ENCODE assay signal across 22 cellular contexts in genomic region chr2:66568650-66569300, GRCh38.
DNase-seq lines count a peak whose midpoint lies in the region; ATAC-seq and TF ChIP-seq lines count a peak whose summit lies in the region.
"Had no signal": no experiment of that assay in that cellular context is flagged by ENCODE, and none has a peak within 500 bp of the region (broad histone marks: within the 10 kb centered on the region; RNA-seq: fewer than 3 reads in every experiment).

No MANE protein-coding gene starts in this region.

- H3K27ac Mint-ChIP-seq in neural progenitor cell, result peak overlapping the region; percentile 27
- H3K27ac Mint-ChIP-seq: activated CD8-positive, alpha-beta memory T cell treated with anti-CD3 and anti-CD28 coated beads, Interleukin-2, amount 10 ng/mL, durations not matched to agents 7 days and 5 days; activated naive CD4-positive, alpha-beta T cell treated with anti-CD3 and anti-CD28 coated beads for 36 hours; activated T-cell treated with anti-CD3 and anti-CD28 coated beads, Interleukin-2, amount 50 U/mL, for 72 hours; naive thymus-derived CD4-positive, alpha-beta T cell; WTC11 had no signal

- H3K4me1 Mint-ChIP-seq in neural progenitor cell, result peaks cover 79% of the 10 kb centered on the region
- H3K4me1 Mint-ChIP-seq: activated CD8-positive, alpha-beta memory T cell treated with anti-CD3 and anti-CD28 coated beads, Interleukin-2, amount 10 ng/mL, durations not matched to agents 7 days and 5 days; naive thymus-derived CD4-positive, alpha-beta T cell had no signal

- peak overlapping the region; percentile 37; the same call in 1 of the 2 replicates for H3K4me2 ChIP-seq in OCI-LY7 (ENCODE audit: low read length)
- H3K4me2 ChIP-seq in fibroblast of lung (ENCODE audit: extremely low read depth, insufficient read depth, low read length), result no peak overlapping the region
- peak overlapping the region; percentile 55 for H3K4me2 ChIP-seq in neural progenitor cell
- H3K4me2 ChIP-seq: PC-9 had no signal

- H3K79me2 ChIP-seq in OCI-LY7 (ENCODE audit: insufficient read depth, low read depth, low read length), result no peaks in the 10 kb centered on the region
- H3K79me2 ChIP-seq in fibroblast of lung (ENCODE audit: control insufficient read depth, insufficient read depth, low read length), result peaks cover 24% of the 10 kb centered on the region
- H3K79me2 ChIP-seq in neural progenitor cell (ENCODE audit: low read depth), result no peaks in the 10 kb centered on the region

- no peak overlapping the region for H3K9ac ChIP-seq in fibroblast of lung (ENCODE audit: insufficient read depth, low read length)
- no peak overlapping the region for H3K9ac ChIP-seq in neural progenitor cell

- DNase-seq in OCI-LY7 (ENCODE audit: low spot score), result no peak
- no peak for DNase-seq in fibroblast of lung (ENCODE audit: low read depth in 2 of 2)
- no peak for DNase-seq in neural progenitor cell (ENCODE audit: low spot score)
- DNase-seq in GM10266 (ENCODE audit: extremely low spot score), result no peak
- DNase-seq in NCI-H2227 (lab: John Stamatoyannopoulos, UW; ENCODE audit: unreplicated experiment), result no peak
- DNase-seq: activated CD4-positive, alpha-beta T cell treated with anti-CD3 and anti-CD28 coated beads, Interleukin-2, amount 50 U/mL, for 1 hour; activated CD8-positive, alpha-beta memory T cell treated with anti-CD3 and anti-CD28 coated beads, Interleukin-2, amount 10 ng/mL, durations not matched to agents 7 days and 5 days; activated naive CD4-positive, alpha-beta T cell treated with anti-CD3 and anti-CD28 coated beads for 36 hours; activated T-cell treated with anti-CD3 and anti-CD28 coated beads, Interleukin-2, amount 50 U/mL, for 72 hours; naive thymus-derived CD4-positive, alpha-beta T cell; NCI-H345; pancreas; PC-9; right cardiac atrium; SHP77; stimulated activated naive CD4-positive, alpha-beta T cell treated with Interleukin-2 at 50 U/mL for 16 hours had no signal

- CTCF ChIA-PET in HEK293 (lab: Yijun Ruan, JAX) (interaction anchor here (0.6 to 1.1 kb wide), 4 partner anchors 95 to 1299 kb away, joined by 3 to 4 read pairs (median 3); no protein-coding TSS in a partner anchor), OCI-LY7 (lab: Charles Lee; ENCODE audit: unreplicated experiment) (no interaction called here)

- H3K9me3 ChIP-seq in HEK293 (ENCODE audit: control insufficient read depth, insufficient read depth, low read depth, low read length) (no peaks in the 10 kb centered on the region), OCI-LY7 (ENCODE audit: low read length) (no peaks in the 10 kb centered on the region), fibroblast of lung (ENCODE audit: control insufficient read depth, insufficient read depth, low read depth, low read length) (no peaks in the 10 kb centered on the region), neural progenitor cell (ENCODE audit: low read depth) (no peaks in the 10 kb centered on the region)
- H3K9me3 ChIP-seq: pancreas had no signal

- H3K27ac ChIP-seq in HEK293 (ENCODE audit: extremely low read depth, low read depth, low read length), result peak overlapping the region; percentile 12; the same call in 1 of the 2 replicates
- H3K27ac ChIP-seq in OCI-LY7 (ENCODE audit: low read depth, low read length, poor library complexity, severe bottlenecking), result no peak overlapping the region
- H3K27ac ChIP-seq in fibroblast of lung (ENCODE audit: insufficient read depth, low read length), result peak overlapping the region; percentile 72
- no peak overlapping the region for H3K27ac ChIP-seq in neural progenitor cell
- H3K27ac ChIP-seq: coronary artery, PC-9 had no signal

- no peaks in the 10 kb centered on the region for H3K9me3 Mint-ChIP-seq in neural progenitor cell
- H3K9me3 Mint-ChIP-seq: activated naive CD4-positive, alpha-beta T cell treated with anti-CD3 and anti-CD28 coated beads for 36 hours; activated T-cell treated with anti-CD3 and anti-CD28 coated beads, Interleukin-2, amount 50 U/mL, for 72 hours; CD14-positive monocyte; WTC11 had no signal

- no TSS peak for BruUV-seq in OCI-LY7 (replicated peaks; lab: Mats Ljungman, UMichigan)

- H3K9me2 ChIP-seq in OCI-LY7 (ENCODE audit: insufficient read depth, low read length), result no peaks in the 10 kb centered on the region

- no peaks in the 10 kb centered on the region for H3K36me3 Mint-ChIP-seq in neural progenitor cell
- H3K36me3 Mint-ChIP-seq: activated CD8-positive, alpha-beta memory T cell treated with anti-CD3 and anti-CD28 coated beads, Interleukin-2, amount 10 ng/mL, durations not matched to agents 7 days and 5 days; CD14-positive monocyte; naive thymus-derived CD4-positive, alpha-beta T cell; WTC11 had no signal

- POLR2A ChIA-PET in HEK293 (lab: Yijun Ruan, JAX), result interaction anchor here (1.2 to 2.4 kb wide), 2 partner anchors 134 to 135 kb away, joined by 5 to 11 read pairs; partner anchors contain the start of gene MEIS1
- POLR2A ChIA-PET in OCI-LY7 (lab: Charles Lee), result interaction anchor here (0.6 to 1.6 kb wide), 2 partner anchors 26 to 379 kb away, joined by 3 to 5 read pairs; no protein-coding TSS in a partner anchor

- H2AFZ ChIP-seq in OCI-LY7 (ENCODE audit: low read length), result no peak overlapping the region
- no peak overlapping the region for H2AFZ ChIP-seq in fibroblast of lung (ENCODE audit: low read length)
- no peak overlapping the region for H2AFZ ChIP-seq in neural progenitor cell (replicated peaks)
- H2AFZ ChIP-seq: PC-9 had no signal

- peaks cover 31% of the 10 kb centered on the region for H3F3A ChIP-seq in neural progenitor cell (ENCODE audit: low read depth)

- peaks cover 6% of the 10 kb centered on the region for H3K27me3 Mint-ChIP-seq in neural progenitor cell (ENCODE audit: insufficient read depth, low read depth)

- H3K36me3 ChIP-seq in HEK293 (ENCODE audit: control insufficient read depth in 2 of 2, insufficient read depth in 1 of 2, low read length in 2 of 2) (peaks cover 0 to 10% of the 10 kb centered on the region in 2 experiments; a peak in 1 of 3 replicates), OCI-LY7 (ENCODE audit: insufficient read depth, low read length) (no peaks in the 10 kb centered on the region), fibroblast of lung (ENCODE audit: control insufficient read depth, insufficient read depth, low read length) (peaks cover 11% of the 10 kb centered on the region), neural progenitor cell (no peaks in the 10 kb centered on the region)

- intact Hi-C loops in OCI-LY7 (cut with micrococcal nuclease; ENCODE audit: unreplicated experiment), result loop anchor here (10.0 kb wide), 1 partner anchor 134 kb away; the partner anchor contains the start of gene MEIS1

- H3K27me3 ChIP-seq in fibroblast of lung (ENCODE audit: control insufficient read depth, insufficient read depth, low read length) (no peaks in the 10 kb centered on the region), neural progenitor cell (no peaks in the 10 kb centered on the region)
- H3K27me3 ChIP-seq: pancreas had no signal

- peaks cover 28% of the 10 kb centered on the region for H3K4me1 ChIP-seq in HEK293 (ENCODE audit: control insufficient read depth, insufficient read depth, low read length)
- H3K4me1 ChIP-seq in OCI-LY7 (ENCODE audit: insufficient read depth, low read length, poor library complexity, severe bottlenecking), result peaks cover 7% of the 10 kb centered on the region
- H3K4me1 ChIP-seq in fibroblast of lung (ENCODE audit: control insufficient read depth, extremely low read depth, insufficient read depth, low read length), result peaks cover 33% of the 10 kb centered on the region
- peaks cover 83% of the 10 kb centered on the region for H3K4me1 ChIP-seq in neural progenitor cell

- H4K20me1 ChIP-seq in OCI-LY7 (ENCODE audit: insufficient read depth, low read length) (no peaks in the 10 kb centered on the region), fibroblast of lung (ENCODE audit: control insufficient read depth, extremely low read depth, insufficient read depth, low read length) (no peaks in the 10 kb centered on the region), neural progenitor cell (ENCODE audit: low read depth) (no peaks in the 10 kb centered on the region)

- no peak for ATAC-seq in HG02981 (IDR thresholded peaks at IDR 0.05; ENCODE audit: unreplicated experiment)
- no peak for ATAC-seq in HG03469 (IDR thresholded peaks at IDR 0.05; ENCODE audit: unreplicated experiment)
- ATAC-seq: activated CD8-positive, alpha-beta memory T cell treated with anti-CD3 and anti-CD28 coated beads, Interleukin-2, amount 10 ng/mL, durations not matched to agents 7 days and 5 days; activated T-cell treated with anti-CD3 and anti-CD28 coated beads, Interleukin-2, amount 50 U/mL, for 72 hours; right cardiac atrium; WTC11 had no signal

- TF ChIP-seq CTCF in HEK293 (tag by site-specific recombination; IDR thresholded peaks at IDR 0.05), result no peak
- no peak for TF ChIP-seq CTCF in OCI-LY7 (conservative IDR thresholded peaks at IDR 0.05; ENCODE audit: low read length)
- TF ChIP-seq CTCF in fibroblast of lung (conservative IDR thresholded peaks at IDR 0.05 in 1 of 2, IDR thresholded peaks at IDR 0.05 in 1 of 2; ENCODE audit: low read depth in 1 of 2, low read length in 2 of 2), result no peak
- TF ChIP-seq CTCF in neural progenitor cell (IDR thresholded peaks at IDR 0.05), result no peak
- no peak for TF ChIP-seq CTCF in GM10266 (IDR thresholded peaks at IDR 0.05; ENCODE audit: control insufficient read depth, insufficient read depth, low read depth, missing control alignments)

- peak overlapping the region; percentile 1 for H3K4me3 Mint-ChIP-seq in neural progenitor cell
- H3K4me3 Mint-ChIP-seq: activated CD8-positive, alpha-beta memory T cell treated with anti-CD3 and anti-CD28 coated beads, Interleukin-2, amount 10 ng/mL, durations not matched to agents 7 days and 5 days; activated naive CD4-positive, alpha-beta T cell treated with anti-CD3 and anti-CD28 coated beads for 36 hours; activated T-cell treated with anti-CD3 and anti-CD28 coated beads, Interleukin-2, amount 50 U/mL, for 72 hours; CD14-positive monocyte; naive thymus-derived CD4-positive, alpha-beta T cell; WTC11 had no signal

- H3K4me3 ChIP-seq in HEK293 (ENCODE audit: low read depth, low read length), result no peak overlapping the region
- H3K4me3 ChIP-seq in OCI-LY7 (ENCODE audit: low read depth, low read length, poor library complexity, severe bottlenecking), result no peak overlapping the region
- no peak overlapping the region for H3K4me3 ChIP-seq in fibroblast of lung (replicated peaks in 1 of 4; ENCODE audit: control extremely low read depth in 1 of 4, insufficient read depth in 1 of 4, low read depth in 3 of 4, low read length in 4 of 4)
- no peak overlapping the region for H3K4me3 ChIP-seq in neural progenitor cell
- H3K4me3 ChIP-seq: coronary artery, pancreas, PC-9 had no signal

TF ChIP-seq in HEK293, 187 proteins besides CTCF, POLR2A, EP300 and RAD21 (continues in another document):
- TF ChIP-seq ZNF394 (tag by site-specific recombination; IDR thresholded peaks at IDR 0.05; ENCODE audit: borderline replicate concordance) (no peak), ZNF354C (tag by site-specific recombination; IDR thresholded peaks at IDR 0.05; ENCODE audit: borderline replicate concordance, low read depth) (no peak)

Comparison
In these comparisons a context has a peak if more than half of its experiments do, and no peak if none do; other contexts are left out.
1. H3K27ac ChIP-seq: peak in HEK293 (single experiment) and fibroblast of lung (single experiment); none in OCI-LY7 (single experiment) and neural progenitor cell (single experiment).